ENCODE assay signal across 15 cellular contexts in the genomic region with DNA sequence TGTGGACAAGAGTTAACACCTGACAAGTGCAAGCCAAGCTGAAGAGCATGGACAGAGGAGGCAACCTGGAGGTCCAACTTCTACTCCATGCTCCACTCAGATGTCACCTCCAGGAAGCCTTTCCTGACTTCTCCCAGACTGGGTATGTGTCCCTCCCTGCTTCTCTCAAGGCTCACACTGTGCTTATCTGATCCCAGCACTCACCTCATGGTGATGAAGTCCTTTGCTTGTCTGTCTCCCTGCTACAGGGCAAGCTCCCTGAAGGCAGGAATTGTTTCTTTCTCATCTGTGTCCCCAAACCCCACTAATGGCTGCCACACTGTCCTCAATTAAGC. TPM values are rescaled to one million over a fixed set of nuclear protein-coding genes. Genes with fewer than 3 reads are reported as not detected.
DNase-seq lines count a peak whose midpoint lies in the region; ATAC-seq and TF ChIP-seq lines count a peak whose summit lies in the region.
"Had no signal": no experiment of that assay in that cellular context is flagged by ENCODE, and none has a peak within 500 bp of the region (broad histone marks: within the 10 kb centered on the region; RNA-seq: fewer than 3 reads in every experiment).

No MANE protein-coding gene starts in this region.

- no peak overlapping the region for H3K18ac ChIP-seq in neuronal stem cell (ENCODE audit: low read length)

- TF ChIP-seq CTCF in WTC11 (IDR thresholded peaks at IDR 0.05) (no peak), type B pancreatic cell (conservative IDR thresholded peaks at IDR 0.05) (no peak)

- H3K27ac Mint-ChIP-seq in stimulated activated naive CD8-positive, alpha-beta T cell treated with anti-CD3 and anti-CD28 coated beads, Interleukin-15, Interleukin-2, amounts not matched to agents 100 ng/mL and 50 ng/mL, for 24 hours = no peak overlapping the region
- no peak overlapping the region for H3K27ac Mint-ChIP-seq in WTC11
- no peak overlapping the region for H3K27ac Mint-ChIP-seq in memory B cell
- H3K27ac Mint-ChIP-seq in type B pancreatic cell = no peak overlapping the region

- no peak for DNase-seq in stimulated activated naive CD8-positive, alpha-beta T cell treated with anti-CD3 and anti-CD28 coated beads, Interleukin-15, Interleukin-2, amounts not matched to agents 100 U/mL and 50 U/mL, for 24 hours
- DNase-seq in WTC11 (ENCODE audit: low spot score) (no peak), memory B cell (ENCODE audit: low spot score in 2 of 2) (no peak), type B pancreatic cell (ENCODE audit: extremely low spot score, unreplicated experiment) (no peak), RPMI8226 (no peak), neuronal stem cell (ENCODE audit: low spot score) (no peak)
- DNase-seq: AML-193, kidney glomerular epithelial cell, NCI-H226, SIG-M5 had no signal

- no peak for ATAC-seq in stimulated activated naive CD8-positive, alpha-beta T cell treated with anti-CD3 and anti-CD28 coated beads, Interleukin-15, Interleukin-2, amounts not matched to agents 100 U/mL and 50 U/mL, for 24 hours
- ATAC-seq in WTC11 (no peak), memory B cell (ENCODE audit: low read depth) (no peak), GM21825 (IDR thresholded peaks at IDR 0.05; ENCODE audit: unreplicated experiment) (no peak)

- H3K23ac ChIP-seq in neuronal stem cell (ENCODE audit: low read depth, low read length, poor library complexity) = no peak overlapping the region

- H3K27me3 Mint-ChIP-seq in stimulated activated naive CD8-positive, alpha-beta T cell treated with anti-CD3 and anti-CD28 coated beads, Interleukin-15, Interleukin-2, amounts not matched to agents 100 ng/mL and 50 ng/mL, for 24 hours = peaks cover 33% of the 10 kb centered on the region
- H3K27me3 Mint-ChIP-seq in WTC11 (ENCODE audit: low read depth) (peaks cover 21% of the 10 kb centered on the region), memory B cell (peaks cover 25% of the 10 kb centered on the region), type B pancreatic cell (peaks cover 48% of the 10 kb centered on the region)

- no peaks in the 10 kb centered on the region for H3K36me3 ChIP-seq in neuronal stem cell (replicated peaks in 1 of 2; ENCODE audit: control insufficient read depth in 2 of 2, insufficient read depth in 2 of 2, low read length in 2 of 2)

- H4K8ac ChIP-seq in neuronal stem cell (ENCODE audit: low read depth, low read length) = no peak overlapping the region

- peak overlapping the region; percentile 47 for H3K4me3 Mint-ChIP-seq in stimulated activated naive CD8-positive, alpha-beta T cell treated with anti-CD3 and anti-CD28 coated beads, Interleukin-15, Interleukin-2, amounts not matched to agents 100 ng/mL and 50 ng/mL, for 24 hours
- H3K4me3 Mint-ChIP-seq in WTC11 (peak overlapping the region; percentile 36), memory B cell (peak overlapping the region; percentile 59), type B pancreatic cell (peak overlapping the region; percentile 57)

- H3K4me1 ChIP-seq in neuronal stem cell (ENCODE audit: control insufficient read depth in 2 of 2, insufficient read depth in 1 of 2, low read depth in 1 of 2, low read length in 2 of 2) = peaks cover 0 to 3% of the 10 kb centered on the region in 2 donors

- CTCF ChIA-PET in WTC11 (lab: Charles Lee) = interaction anchor here (0.7 to 7.7 kb wide), 12 partner anchors 8 to 131 kb away, joined by 3 to 124 read pairs (median 7); partner anchors contain the start of genes DNAJC5G, EIF2B4, PREB and TRIM54

- no peaks in the 10 kb centered on the region for H3K36me3 Mint-ChIP-seq in stimulated activated naive CD8-positive, alpha-beta T cell treated with anti-CD3 and anti-CD28 coated beads, Interleukin-15, Interleukin-2, amounts not matched to agents 100 ng/mL and 50 ng/mL, for 24 hours (ENCODE audit: low read depth)
- H3K36me3 Mint-ChIP-seq in WTC11 (no peaks in the 10 kb centered on the region), memory B cell (no peaks in the 10 kb centered on the region), type B pancreatic cell (peaks cover 3% of the 10 kb centered on the region)

- peaks cover 38 to 93% (median 53%) of the 10 kb centered on the region in 3 experiments for H3K27me3 ChIP-seq in neuronal stem cell (ENCODE audit: control insufficient read depth in 3 of 3, insufficient read depth in 3 of 3, low read depth in 1 of 3, low read length in 3 of 3)

- H3K27ac ChIP-seq in neuronal stem cell (replicated peaks; ENCODE audit: low read length) = no peak overlapping the region

- H3K9me3 ChIP-seq in neuronal stem cell (replicated peaks in 1 of 2; ENCODE audit: control insufficient read depth in 2 of 2, insufficient read depth in 1 of 2, low read depth in 1 of 2, low read length in 2 of 2) = peaks cover 0 to 2% of the 10 kb centered on the region in 2 donors
- H3K9me3 ChIP-seq: mucosa of descending colon had no signal

- H3K4me1 Mint-ChIP-seq in stimulated activated naive CD8-positive, alpha-beta T cell treated with anti-CD3 and anti-CD28 coated beads, Interleukin-15, Interleukin-2, amounts not matched to agents 100 ng/mL and 50 ng/mL, for 24 hours (ENCODE audit: low read depth) = peaks cover 29% of the 10 kb centered on the region
- H3K4me1 Mint-ChIP-seq in WTC11 = peaks cover 26% of the 10 kb centered on the region
- peaks cover 18% of the 10 kb centered on the region for H3K4me1 Mint-ChIP-seq in memory B cell
- H3K4me1 Mint-ChIP-seq in type B pancreatic cell (ENCODE audit: unreplicated experiment) = peaks cover 17% of the 10 kb centered on the region

- no peak overlapping the region for H4K91ac ChIP-seq in neuronal stem cell (ENCODE audit: low read depth, low read length, poor library complexity)

- no peak overlapping the region for H2AFZ ChIP-seq in neuronal stem cell (ENCODE audit: low read length)

- no peak overlapping the region for H3K4me3 ChIP-seq in neuronal stem cell (ENCODE audit: low read length in 2 of 2)
- H3K4me3 ChIP-seq: mucosa of descending colon had no signal

- H2BK5ac ChIP-seq in neuronal stem cell (ENCODE audit: low read length) = no peak overlapping the region

- no peak overlapping the region for H2AK5ac ChIP-seq in neuronal stem cell (ENCODE audit: low read depth, low read length)

- no peaks in the 10 kb centered on the region for H3K9me3 Mint-ChIP-seq in stimulated activated naive CD8-positive, alpha-beta T cell treated with anti-CD3 and anti-CD28 coated beads, Interleukin-15, Interleukin-2, amounts not matched to agents 100 ng/mL and 50 ng/mL, for 24 hours
- H3K9me3 Mint-ChIP-seq in WTC11 (peaks cover 8% of the 10 kb centered on the region), memory B cell (no peaks in the 10 kb centered on the region), type B pancreatic cell (no peaks in the 10 kb centered on the region)

- no peaks in the 10 kb centered on the region for H3K79me1 ChIP-seq in neuronal stem cell (ENCODE audit: low read depth, low read length)

- H3K14ac ChIP-seq in neuronal stem cell (ENCODE audit: low read length) = no peak overlapping the region

- H3K9ac ChIP-seq in neuronal stem cell (ENCODE audit: low read depth, low read length, poor library complexity) = no peak overlapping the region

- H3K4me2 ChIP-seq in neuronal stem cell (ENCODE audit: insufficient read depth, low read length, poor library complexity, severe bottlenecking) = no peak overlapping the region

- no peak overlapping the region for H2BK120ac ChIP-seq in neuronal stem cell (ENCODE audit: low read depth, low read length)

- H2BK12ac ChIP-seq in neuronal stem cell (ENCODE audit: low read length) = no peak overlapping the region

- POLR2A ChIA-PET in WTC11 (lab: Charles Lee) = interaction anchor here (0.6 kb wide), 1 partner anchor 12 kb away, joined by 11 read pairs; no protein-coding TSS in a partner anchor

- H2BK15ac ChIP-seq in neuronal stem cell (ENCODE audit: low read length) = no peak overlapping the region

- no peak overlapping the region for H3K4ac ChIP-seq in neuronal stem cell (ENCODE audit: low read length)

RNA-seq across cellular contexts. Expression of gene SLC30A3, which starts 2.7 kb away (rescaled TPM):
- total RNA-seq in WTC11 (2021) (8.0 to 8.9 TPM (median 8.1 TPM) in 3 replicates), type B pancreatic cell (ENCODE audit: low replicate concordance) (0.19 and 0.53 TPM in 2 replicates)
- 1.2 TPM for polyA plus RNA-seq in neuronal stem cell (2013, experiment 1 of 2)
- 1.3 TPM for polyA plus RNA-seq in neuronal stem cell (2013, experiment 2 of 2)
- total RNA-seq: esophagus mucosa had no signal

RNA-seq across cellular contexts. Expression of gene DNAJC5G, which starts 9.7 kb away (rescaled TPM):
- total RNA-seq in WTC11 (2021) (0.18 to 0.44 TPM (median 0.34 TPM) in 3 replicates), type B pancreatic cell (ENCODE audit: low replicate concordance) (not detected in 2 replicates)
- 0.04 TPM for polyA plus RNA-seq in neuronal stem cell (2013, experiment 1 of 2)
- not detected for polyA plus RNA-seq in neuronal stem cell (2013, experiment 2 of 2)
- total RNA-seq: esophagus mucosa, temporal lobe had no signal

RNA-seq across cellular contexts. Expression of gene TRIM54, which starts 16.7 kb away (rescaled TPM):
- total RNA-seq in WTC11 (2021) (3.0 to 3.4 TPM (median 3.3 TPM) in 3 replicates), type B pancreatic cell (ENCODE audit: low replicate concordance) (not detected in 2 replicates)
- polyA plus RNA-seq in neuronal stem cell (2013, experiment 1 of 2) = 0.04 TPM
- not detected for polyA plus RNA-seq in neuronal stem cell (2013, experiment 2 of 2)
- total RNA-seq: temporal lobe had no signal

RNA-seq across cellular contexts. Expression of gene UCN, which starts 42.7 kb away (rescaled TPM):
- total RNA-seq in WTC11 (2021) (0.68 to 1.2 TPM (median 0.71 TPM) in 3 replicates), type B pancreatic cell (ENCODE audit: low replicate concordance) (0.74 and 4.1 TPM in 2 replicates)
- 1.0 TPM for polyA plus RNA-seq in neuronal stem cell (2013, experiment 1 of 2)
- polyA plus RNA-seq in neuronal stem cell (2013, experiment 2 of 2) = 0.90 TPM

RNA-seq across cellular contexts. Expression of gene CAD, which starts 48.3 kb away (rescaled TPM):
- total RNA-seq in WTC11 (2021) = 145 to 178 TPM (median 150 TPM) in 3 replicates
- total RNA-seq in type B pancreatic cell (ENCODE audit: low replicate concordance) = 51.6 and 85.1 TPM in 2 replicates
- polyA plus RNA-seq in neuronal stem cell (2013, experiment 1 of 2) = 16.3 TPM
- polyA plus RNA-seq in neuronal stem cell (2013, experiment 2 of 2) = 16.0 TPM
